In genomic region chr18:22267225-22267624, GRCh38 we compare ENCODE assay signal across 15 cellular contexts.
A peak's percentile ranks its signal among the peaks of the same experiment; 100 is the strongest.
DNase-seq lines count a peak whose midpoint lies in the region; ATAC-seq and TF ChIP-seq lines count a peak whose summit lies in the region.
"Had no signal": no experiment of that assay in that cellular context is flagged by ENCODE, and none has a peak within 500 bp of the region (broad histone marks: within the 10 kb centered on the region; RNA-seq: fewer than 3 reads in every experiment).

No MANE protein-coding gene starts in this region.

- H3K4me3 Mint-ChIP-seq in CD4-positive, alpha-beta memory T cell, result no peak overlapping the region
- H3K4me3 Mint-ChIP-seq: CD4-positive, CD25-positive, alpha-beta regulatory T cell; IgD-negative memory B cell had no signal

- DNase-seq in cardiac muscle cell (ENCODE audit: low read depth in 1 of 2, low spot score in 1 of 2) (no peak), left cardiac atrium (no peak), right cardiac atrium (peak in 2 of 3 donors; percentile 42 to 50)
- no peak for DNase-seq in CD4-positive, alpha-beta memory T cell
- DNase-seq in stimulated activated CD8-positive, alpha-beta memory T cell treated with anti-CD3 and anti-CD28 coated beads, Interleukin-4, amount 100 ng/mL, for 48 hours, result no peak
- DNase-seq: ACHN; BE2C; C1 segment of cervical spinal cord; Caco-2; CD4-positive, CD25-positive, alpha-beta regulatory T cell; GM23248 had no signal

- no peaks in the 10 kb centered on the region for H3K9me3 ChIP-seq in cardiac muscle cell (ENCODE audit: low read depth)
- no peaks in the 10 kb centered on the region for H3K9me3 ChIP-seq in right cardiac atrium (ENCODE audit: control insufficient read depth, low read length)
- no peaks in the 10 kb centered on the region for H3K9me3 ChIP-seq in CD4-positive, alpha-beta memory T cell (ENCODE audit: control insufficient read depth in 1 of 2, low read length in 2 of 2)
- H3K9me3 ChIP-seq: BE2C, HAP-1 had no signal

- no peaks in the 10 kb centered on the region for H3K36me3 Mint-ChIP-seq in CD4-positive, alpha-beta memory T cell
- H3K36me3 Mint-ChIP-seq: CD4-positive, CD25-positive, alpha-beta regulatory T cell had no signal

- POLR2A ChIA-PET in CD4-positive, alpha-beta memory T cell (lab: Charles Lee; ENCODE audit: partially characterized antibody), result no interaction called here

- peaks cover 0 to 4% of the 10 kb centered on the region in 2 donors for H3K27me3 Mint-ChIP-seq in CD4-positive, alpha-beta memory T cell
- H3K27me3 Mint-ChIP-seq: CD4-positive, CD25-positive, alpha-beta regulatory T cell; IgD-negative memory B cell had no signal

- CTCF ChIA-PET in CD4-positive, alpha-beta memory T cell (lab: Charles Lee; ENCODE audit: partially characterized antibody), result no interaction called here

- H3K27ac ChIP-seq in cardiac muscle cell, result peak overlapping the region; percentile 10
- H3K27ac ChIP-seq in right cardiac atrium (ENCODE audit: low read length), result peak overlapping the region; percentile 98
- H3K27ac ChIP-seq in CD4-positive, alpha-beta memory T cell (ENCODE audit: low read depth, low read length), result no peak overlapping the region
- H3K27ac ChIP-seq: GM23248 had no signal

- ATAC-seq in left cardiac atrium (peak; percentile 24 to 38), right cardiac atrium (peak; percentile 28 to 43), GM19023 (IDR thresholded peaks at IDR 0.05; ENCODE audit: unreplicated experiment) (no peak)
- ATAC-seq: HepG2 had no signal

- intact Hi-C loops in left cardiac atrium (cut with DNase I), result loop anchor here in 1 of 2 donors (2.0 to 5.0 kb wide), 4 partner anchors 60 to 295 kb away; no protein-coding TSS in a partner anchor
- intact Hi-C loops in right cardiac atrium (cut with DNase I), result loop anchor here in 2 of 4 donors (5.0 kb wide), 3 partner anchors 75 to 295 kb away; no protein-coding TSS in a partner anchor
- intact Hi-C loops in CD4-positive, alpha-beta memory T cell (cut with micrococcal nuclease), result no loop called here

- peaks cover 9% of the 10 kb centered on the region for H3K4me1 ChIP-seq in cardiac muscle cell (ENCODE audit: low read depth)
- peaks cover 4% of the 10 kb centered on the region for H3K4me1 ChIP-seq in right cardiac atrium (ENCODE audit: control insufficient read depth, insufficient read depth, low read length)
- no peaks in the 10 kb centered on the region for H3K4me1 ChIP-seq in CD4-positive, alpha-beta memory T cell (ENCODE audit: insufficient read depth, low read length)
- H3K4me1 ChIP-seq: BE2C, Caco-2, HAP-1 had no signal

- TF ChIP-seq CTCF in cardiac muscle cell (IDR thresholded peaks at IDR 0.05; ENCODE audit: low read depth, low read length), result no peak

- 65% methylated on average over 2 of the region's 2 CpGs for WGBS in right cardiac atrium

- no peaks in the 10 kb centered on the region for H3K4me1 Mint-ChIP-seq in CD4-positive, alpha-beta memory T cell
- H3K4me1 Mint-ChIP-seq: IgD-negative memory B cell had no signal

- H3K9me3 Mint-ChIP-seq in CD4-positive, alpha-beta memory T cell, result peaks cover 0 to 2% (median under 1%) of the 10 kb centered on the region in 8 donors

- no peak overlapping the region for H3K4me3 ChIP-seq in cardiac muscle cell
- H3K4me3 ChIP-seq in right cardiac atrium (ENCODE audit: low read length), result peak overlapping the region; percentile 52
- no peak overlapping the region for H3K4me3 ChIP-seq in CD4-positive, alpha-beta memory T cell (ENCODE audit: low read length in 2 of 2)
- H3K4me3 ChIP-seq: GM23248, HAP-1 had no signal

- no peaks in the 10 kb centered on the region for H3K36me3 ChIP-seq in cardiac muscle cell
- H3K36me3 ChIP-seq in CD4-positive, alpha-beta memory T cell (ENCODE audit: insufficient read depth, low read length), result no peaks in the 10 kb centered on the region
- H3K36me3 ChIP-seq: BE2C, HAP-1 had no signal

- no peaks in the 10 kb centered on the region for H3K27me3 ChIP-seq in cardiac muscle cell
- no peaks in the 10 kb centered on the region for H3K27me3 ChIP-seq in right cardiac atrium (ENCODE audit: control insufficient read depth, insufficient read depth)
- H3K27me3 ChIP-seq in CD4-positive, alpha-beta memory T cell (ENCODE audit: insufficient read depth, low read length), result no peaks in the 10 kb centered on the region
- H3K27me3 ChIP-seq: BE2C had no signal

- no peak overlapping the region for H3K27ac Mint-ChIP-seq in CD4-positive, alpha-beta memory T cell
- H3K27ac Mint-ChIP-seq: CD4-positive, CD25-positive, alpha-beta regulatory T cell; IgD-negative memory B cell had no signal

Comparison
In these comparisons a context has a peak if more than half of its experiments do, and no peak if none do; other contexts are left out.
1. DNase-seq: peak in right cardiac atrium (2 of 3); none in cardiac muscle cell (0 of 2), left cardiac atrium (single experiment), CD4-positive, alpha-beta memory T cell (0 of 5) and stimulated activated CD8-positive, alpha-beta memory T cell treated with anti-CD3 and anti-CD28 coated beads, Interleukin-4, amount 100 ng/mL, for 48 hours (single experiment).